ENCODE assay signal across 8 cellular contexts in the genomic region with DNA sequence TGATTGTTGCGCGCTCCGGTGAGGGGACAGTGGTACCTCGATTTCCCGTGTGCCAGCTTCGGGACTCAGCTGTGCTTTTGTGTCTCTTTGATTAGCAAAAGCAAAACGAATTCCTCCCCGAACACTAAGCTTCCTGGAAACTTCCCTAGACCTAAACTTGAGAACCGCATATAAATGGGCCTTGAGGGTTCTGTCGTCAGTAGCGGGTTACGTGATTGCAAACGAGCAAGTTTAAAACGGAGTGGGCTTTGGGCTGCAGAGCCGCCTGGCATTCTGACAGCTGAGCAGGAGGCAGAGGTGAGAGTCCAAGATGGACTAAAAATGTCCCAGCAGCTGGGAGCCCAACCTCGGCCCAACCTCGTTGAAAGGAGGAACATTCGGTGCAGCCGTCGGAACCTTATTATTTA. TPM values are rescaled to one million over a fixed set of nuclear protein-coding genes. Genes with fewer than 3 reads are reported as not detected.
DNase-seq lines count a peak whose midpoint lies in the region; ATAC-seq, FAIRE-seq and TF ChIP-seq lines count a peak whose summit lies in the region.

No MANE protein-coding gene starts in this region.

- peak overlapping the region; percentile 43 for H2AFZ ChIP-seq in neural cell (ENCODE audit: low read depth, low read length)

- peak overlapping the region; percentile 83 for H3K4me3 ChIP-seq in GM08714 (ENCODE audit: low read length)
- peak overlapping the region; percentile 78 for H3K4me3 ChIP-seq in fibroblast of villous mesenchyme (ENCODE audit: low read depth, low read length)
- H3K4me3 ChIP-seq in neural cell (ENCODE audit: low read length), result peak overlapping the region; percentile 86

- peak overlapping the region; percentile 85 for H3K4me2 ChIP-seq in neural cell (ENCODE audit: low read length)

- no peaks in the 10 kb centered on the region for H4K20me1 ChIP-seq in neural cell (ENCODE audit: insufficient read depth)

- peak overlapping the region; percentile 73 for H3K9ac ChIP-seq in neural cell (ENCODE audit: low read length)

- H3K36me3 Mint-ChIP-seq in activated CD8-positive, alpha-beta T cell treated with anti-CD3 and anti-CD28 coated beads, Interleukin-2, amount 10 ng/mL, durations not matched to agents 7 days and 5 days (ENCODE audit: low read depth), result peaks cover 20% of the 10 kb centered on the region

- H3K9me3 Mint-ChIP-seq in activated CD8-positive, alpha-beta T cell treated with anti-CD3 and anti-CD28 coated beads, Interleukin-2, amount 10 ng/mL, durations not matched to agents 7 days and 5 days (ENCODE audit: insufficient read depth), result no peaks in the 10 kb centered on the region

- H3K4me1 Mint-ChIP-seq in activated CD8-positive, alpha-beta T cell treated with anti-CD3 and anti-CD28 coated beads, Interleukin-2, amount 10 ng/mL, durations not matched to agents 7 days and 5 days (ENCODE audit: low read depth), result peaks cover 50% of the 10 kb centered on the region

- CTCF ChIA-PET in activated CD8-positive, alpha-beta T cell treated with anti-CD3 and anti-CD28 coated beads, Interleukin-2, amount 10 ng/mL, durations not matched to agents 7 days and 5 days (lab: Charles Lee), result interaction anchor here (1.2 to 2.1 kb wide), 2 partner anchors 11 to 22 kb away, joined by 3 to 8 read pairs; no protein-coding TSS in a partner anchor

- H3F3A ChIP-seq in neural cell (ENCODE audit: insufficient read depth, low read length, poor library complexity, severe bottlenecking), result no peaks in the 10 kb centered on the region

- no peak for TF ChIP-seq EP300 in neural cell (conservative IDR thresholded peaks at IDR 0.05; ENCODE audit: poor library complexity, severe bottlenecking)

- POLR2A ChIA-PET in activated CD8-positive, alpha-beta T cell treated with anti-CD3 and anti-CD28 coated beads, Interleukin-2, amount 10 ng/mL, durations not matched to agents 7 days and 5 days (lab: Charles Lee), result interaction anchor here (0.6 to 1.7 kb wide), 4 partner anchors 8 to 583 kb away, joined by 3 to 6 read pairs (median 4); no protein-coding TSS in a partner anchor

- H3K79me2 ChIP-seq in neural cell (replicated peaks; ENCODE audit: insufficient read depth, low read length), result peaks cover 29% of the 10 kb centered on the region

- ATAC-seq in HG03520 (IDR thresholded peaks at IDR 0.05; ENCODE audit: unreplicated experiment) (peak; percentile 5), GM21381 (IDR thresholded peaks at IDR 0.05; ENCODE audit: unreplicated experiment) (no peak)
- no peak for ATAC-seq in activated CD8-positive, alpha-beta T cell treated with anti-CD3 and anti-CD28 coated beads, Interleukin-2, amount 10 ng/mL, durations not matched to agents 7 days and 5 days

- H3K36me3 ChIP-seq in neural cell (ENCODE audit: insufficient read depth, low read length), result no peaks in the 10 kb centered on the region

- no peaks in the 10 kb centered on the region for H3K9me3 ChIP-seq in neural cell (ENCODE audit: low read length)

- H3K4me3 Mint-ChIP-seq in activated CD8-positive, alpha-beta T cell treated with anti-CD3 and anti-CD28 coated beads, Interleukin-2, amount 10 ng/mL, durations not matched to agents 7 days and 5 days, result peak overlapping the region; percentile 92

- DNase-seq in activated CD8-positive, alpha-beta T cell treated with anti-CD3 and anti-CD28 coated beads, Interleukin-2, amount 10 ng/mL, durations not matched to agents 7 days and 5 days, result no peak
- peak; percentile 53 for DNase-seq in fibroblast of villous mesenchyme (ENCODE audit: low read depth)
- no peak for DNase-seq in D721Med (ENCODE audit: insufficient read length, low spot score)
- DNase-seq in KG1 (lab: John Stamatoyannopoulos, UW), result no peak

- no peaks in the 10 kb centered on the region for H3K27me3 ChIP-seq in neural cell (ENCODE audit: insufficient read depth, low read depth, low read length)

- H3K27ac ChIP-seq in neural cell (ENCODE audit: low read length), result peak overlapping the region; percentile 45

- no peaks in the 10 kb centered on the region for H3K27me3 Mint-ChIP-seq in activated CD8-positive, alpha-beta T cell treated with anti-CD3 and anti-CD28 coated beads, Interleukin-2, amount 10 ng/mL, durations not matched to agents 7 days and 5 days (ENCODE audit: low read depth)

- no peak for TF ChIP-seq RAD21 in neural cell (conservative IDR thresholded peaks at IDR 0.05)

- TF ChIP-seq CTCF in fibroblast of villous mesenchyme (IDR thresholded peaks at IDR 0.05; ENCODE audit: insufficient read depth, low read depth, low read length), result no peak
- no peak for TF ChIP-seq CTCF in neural cell (IDR thresholded peaks at IDR 0.05; ENCODE audit: poor library complexity, severe bottlenecking)
- no peak for TF ChIP-seq CTCF in D721Med (IDR thresholded peaks at IDR 0.05; ENCODE audit: insufficient read depth, missing control alignments)

- peak overlapping the region; percentile 95 for H3K27ac Mint-ChIP-seq in activated CD8-positive, alpha-beta T cell treated with anti-CD3 and anti-CD28 coated beads, Interleukin-2, amount 10 ng/mL, durations not matched to agents 7 days and 5 days

- FAIRE-seq in D721Med (lab: Jason Lieb, UNC), result no peak

- no peaks in the 10 kb centered on the region for H3K9me2 ChIP-seq in neural cell (ENCODE audit: insufficient read depth, low read length)

TF ChIP-seq in neural cell, 6 proteins besides CTCF, POLR2A, EP300 and RAD21:
- no peak for TF ChIP-seq MXI1 (conservative IDR thresholded peaks at IDR 0.05; ENCODE audit: poor library complexity, severe bottlenecking)
- no peak for TF ChIP-seq REST (IDR thresholded peaks at IDR 0.05; ENCODE audit: borderline replicate concordance)
- no peak for TF ChIP-seq POLR2AphosphoS5 (IDR thresholded peaks at IDR 0.05)
- no peak for TF ChIP-seq SMC3 (conservative IDR thresholded peaks at IDR 0.05; ENCODE audit: poor library complexity)
- TF ChIP-seq TAF1 (IDR thresholded peaks at IDR 0.05; ENCODE audit: low read depth), result no peak
- no peak for TF ChIP-seq EZH2 (IDR thresholded peaks at IDR 0.05; ENCODE audit: borderline replicate concordance, insufficient read depth, low read length, poor library complexity, severe bottlenecking)

RNA-seq across cellular contexts. Expression of gene TAPT1, which starts 1.2 kb away (rescaled TPM):
- total RNA-seq in activated CD8-positive, alpha-beta T cell treated with anti-CD3 and anti-CD28 coated beads, Interleukin-2, amount 10 ng/mL, durations not matched to agents 7 days and 5 days, result 10 to 100 TPM; 31.9 to 34.3 TPM
- 19.0 and 28.5 TPM in 2 replicates for total RNA-seq in fibroblast of villous mesenchyme
- 34.2 and 45.2 TPM in 2 replicates for polyA plus RNA-seq in neural cell
- 38.7 and 56.6 TPM in 2 replicates for polyA minus RNA-seq in neural cell
